8 cellular contexts compared by ENCODE assay signal in genomic region chr2:219045937-219046550, GRCh38. TPM values are rescaled to one million over a fixed set of nuclear protein-coding genes. Genes with fewer than 3 reads are reported as not detected.
DNase-seq lines count a peak whose midpoint lies in the region; ATAC-seq, FAIRE-seq and TF ChIP-seq lines count a peak whose summit lies in the region.
"Had no signal": no experiment of that assay in that cellular context is flagged by ENCODE, and none has a peak within 500 bp of the region (broad histone marks: within the 10 kb centered on the region; RNA-seq: fewer than 3 reads in every experiment).

No MANE protein-coding gene starts in this region.

- H3K27me3 ChIP-seq in H7 (ENCODE audit: control insufficient read depth, insufficient read depth, low read length) (peaks cover 10% of the 10 kb centered on the region), bronchial epithelial cell (ENCODE audit: control insufficient read depth, insufficient read depth, low read length) (no peaks in the 10 kb centered on the region)

- no peaks in the 10 kb centered on the region for H3K9me3 Mint-ChIP-seq in neural crest cell

- peak; percentile 89 for DNase-seq in H7
- peak; percentile 62 for DNase-seq in NB4 (ENCODE audit: low read depth)
- peak; percentile 18 for DNase-seq in bronchial epithelial cell (ENCODE audit: low read depth)
- peak; percentile 60 for DNase-seq in neural crest cell (ENCODE audit: low read depth, low spot score)
- no peak for DNase-seq in NCI-H82 (lab: John Stamatoyannopoulos, UW)

- peaks cover 10% of the 10 kb centered on the region for H3K4me1 Mint-ChIP-seq in neural crest cell

- H3K27me3 Mint-ChIP-seq in neural crest cell (ENCODE audit: low read depth), result peaks cover 93% of the 10 kb centered on the region

- H3K4me3 ChIP-seq in H7 (ENCODE audit: insufficient read depth, low read depth, low read length) (no peak overlapping the region), NB4 (ENCODE audit: low read depth, low read length) (no peak overlapping the region), bronchial epithelial cell (ENCODE audit: low read depth, low read length) (no peak overlapping the region)

- no peak overlapping the region for H3K4me3 Mint-ChIP-seq in neural crest cell

- H3K27ac Mint-ChIP-seq in neural crest cell (ENCODE audit: unreplicated experiment), result no peak overlapping the region

- TF ChIP-seq CTCF in NB4 (IDR thresholded peaks at IDR 0.05; ENCODE audit: low read depth, low read length), result no peak
- no peak for TF ChIP-seq CTCF in bronchial epithelial cell (IDR thresholded peaks at IDR 0.05; ENCODE audit: insufficient read depth, low read length, severe bottlenecking)
- TF ChIP-seq CTCF in neural crest cell (conservative IDR thresholded peaks at IDR 0.05), result no peak

- ATAC-seq in HG03565 (IDR thresholded peaks at IDR 0.05; ENCODE audit: unreplicated experiment), result no peak
- ATAC-seq in GM19351 (IDR thresholded peaks at IDR 0.05; ENCODE audit: unreplicated experiment), result no peak

- TF ChIP-seq POLR2A in NB4 (IDR thresholded peaks at IDR 0.05; ENCODE audit: extremely low read depth, insufficient read length), result no peak

- H3K36me3 Mint-ChIP-seq in neural crest cell (ENCODE audit: low read depth), result no peaks in the 10 kb centered on the region

- no peaks in the 10 kb centered on the region for H3K36me3 ChIP-seq in H7 (replicated peaks; ENCODE audit: control insufficient read depth, insufficient read depth, low read length)
- H3K36me3 ChIP-seq in bronchial epithelial cell (ENCODE audit: control insufficient read depth, insufficient read depth, low read length), result no peaks in the 10 kb centered on the region

- peak; percentile 89 for FAIRE-seq in bronchial epithelial cell (lab: Jason Lieb, UNC)
- FAIRE-seq: keratinocyte had no signal

RNA-seq across cellular contexts. Expression of gene CFAP65, which starts 4.7 kb away (rescaled TPM):
- 0.11 TPM in 1 of 2 replicates, not detected in the other for total RNA-seq in H7 (2014; rRNA removed; shearing (Covaris generic))
- total RNA-seq in bronchial epithelial cell, result not detected in 2 replicates
- 0.93 and 1.4 TPM in 2 replicates for total RNA-seq in neural crest cell

RNA-seq across cellular contexts. Expression of gene IHH, which starts 14.7 kb away (rescaled TPM):
- total RNA-seq in H7 (2014; rRNA removed; shearing (Covaris generic)), result 1.1 TPM in 2 replicates
- total RNA-seq in bronchial epithelial cell, result not detected in 2 replicates
- 0.16 TPM in 1 of 2 replicates, not detected in the other for total RNA-seq in neural crest cell

RNA-seq across cellular contexts. Expression of gene CRYBA2, which starts 52.8 kb away (rescaled TPM):
- total RNA-seq in H7 (2014; rRNA removed; shearing (Covaris generic)), result not detected in 2 replicates
- total RNA-seq in bronchial epithelial cell (not detected in 2 replicates), neural crest cell (not detected in 2 replicates)
